Comparison of ENCODE assay signal across 10 cellular contexts in genomic region chr4:164768516-164768915, GRCh38. TPM values are rescaled to one million over a fixed set of nuclear protein-coding genes. Genes with fewer than 3 reads are reported as not detected.
A peak's percentile ranks its signal among the peaks of the same experiment; 100 is the strongest.
DNase-seq lines count a peak whose midpoint lies in the region; ATAC-seq, FAIRE-seq and TF ChIP-seq lines count a peak whose summit lies in the region.
"Had no signal": no experiment of that assay in that cellular context is flagged by ENCODE, and none has a peak within 500 bp of the region (broad histone marks: within the 10 kb centered on the region; RNA-seq: fewer than 3 reads in every experiment).

No MANE protein-coding gene starts in this region.

- no peaks in the 10 kb centered on the region for H4K20me1 ChIP-seq in neural progenitor cell (ENCODE audit: low read depth)

- peaks cover 6% of the 10 kb centered on the region for H3K4me1 ChIP-seq in adipocyte (ENCODE audit: control insufficient read depth, insufficient read depth, low read length)
- no peaks in the 10 kb centered on the region for H3K4me1 ChIP-seq in neural progenitor cell

- H3K27me3 ChIP-seq in adipocyte (replicated peaks; ENCODE audit: control insufficient read depth, insufficient read depth, low read length) (peaks cover 32% of the 10 kb centered on the region), neural progenitor cell (no peaks in the 10 kb centered on the region)

- no peaks in the 10 kb centered on the region for H3K9me3 Mint-ChIP-seq in neural progenitor cell

- H3K4me3 ChIP-seq in adipocyte (ENCODE audit: low read length), result no peak overlapping the region
- no peak overlapping the region for H3K4me3 ChIP-seq in neural progenitor cell

- no peak overlapping the region for H3K4me2 ChIP-seq in neural progenitor cell

- H3K9ac ChIP-seq in adipocyte (ENCODE audit: low read length) (no peak overlapping the region), neural progenitor cell (no peak overlapping the region)

- H3K9me3 ChIP-seq in adipocyte (ENCODE audit: control insufficient read depth, low read length), result no peaks in the 10 kb centered on the region
- no peaks in the 10 kb centered on the region for H3K9me3 ChIP-seq in neural progenitor cell (ENCODE audit: low read depth)

- ATAC-seq in HG03442 (IDR thresholded peaks at IDR 0.05; ENCODE audit: unreplicated experiment), result peak; percentile 60
- ATAC-seq in HG02623 (IDR thresholded peaks at IDR 0.05; ENCODE audit: unreplicated experiment), result no peak
- ATAC-seq: left cardiac atrium had no signal

- H3F3A ChIP-seq in neural progenitor cell (ENCODE audit: low read depth), result no peaks in the 10 kb centered on the region

- peak overlapping the region; percentile 8 for H2AFZ ChIP-seq in neural progenitor cell (replicated peaks)

- peaks cover 4% of the 10 kb centered on the region for H3K4me1 Mint-ChIP-seq in neural progenitor cell

- no peaks in the 10 kb centered on the region for H3K79me2 ChIP-seq in neural progenitor cell (ENCODE audit: low read depth)

- no peak for TF ChIP-seq POLR2A in GM12891 (IDR thresholded peaks at IDR 0.05; ENCODE audit: low read depth, low read length)

- no peak overlapping the region for H3K27ac ChIP-seq in neural progenitor cell

- FAIRE-seq in GM12891 (lab: Jason Lieb, UNC), result no peak

- DNase-seq in DMS79 treated with DMSO at 0.1 percent for 48 hours (lab: John Stamatoyannopoulos, UW) (peak; percentile 4), DMS79 (lab: John Stamatoyannopoulos, UW) (no peak), adipocyte (ENCODE audit: low read depth) (peak; percentile 50), neural progenitor cell (ENCODE audit: low spot score) (no peak), NCI-H510A (lab: John Stamatoyannopoulos, UW) (no peak), GM12891 (ENCODE audit: insufficient read length, low spot score) (no peak)
- DNase-seq: left cardiac atrium had no signal

- TF ChIP-seq CTCF in neural progenitor cell (IDR thresholded peaks at IDR 0.05), result peak; percentile 61

- H3K36me3 ChIP-seq in adipocyte (ENCODE audit: control insufficient read depth, insufficient read depth, low read length, severe bottlenecking), result no peaks in the 10 kb centered on the region
- H3K36me3 ChIP-seq in neural progenitor cell, result no peaks in the 10 kb centered on the region

- no peak overlapping the region for H3K4me3 Mint-ChIP-seq in neural progenitor cell

- H3K27ac Mint-ChIP-seq in neural progenitor cell, result no peak overlapping the region

- H3K36me3 Mint-ChIP-seq in neural progenitor cell, result no peaks in the 10 kb centered on the region

- no peaks in the 10 kb centered on the region for H3K27me3 Mint-ChIP-seq in neural progenitor cell (ENCODE audit: insufficient read depth, low read depth)

TF ChIP-seq in GM12891, 5 proteins besides CTCF, POLR2A, EP300 and RAD21:
- TF ChIP-seq PAX5 (IDR thresholded peaks at IDR 0.05; ENCODE audit: insufficient read depth, low read length, severe bottlenecking), result no peak
- no peak for TF ChIP-seq POLR2AphosphoS5 (IDR thresholded peaks at IDR 0.05; ENCODE audit: low read depth, low read length)
- TF ChIP-seq TAF1 (IDR thresholded peaks at IDR 0.05; ENCODE audit: low read depth, low read length), result no peak
- no peak for TF ChIP-seq POU2F2 (IDR thresholded peaks at IDR 0.05; ENCODE audit: low read depth, low read length)
- TF ChIP-seq SPI1 (IDR thresholded peaks at IDR 0.05; ENCODE audit: low read depth, low read length), result no peak

RNA-seq across cellular contexts. Expression of gene SMIM31, which starts 14.6 kb away (rescaled TPM):
- not detected in 2 replicates for total RNA-seq in neural progenitor cell (ENCODE audit: low replicate concordance)
- polyA plus RNA-seq in GM12891 (2012; ENCODE audit: low read depth, missing spikeins), result not detected
- total RNA-seq: left cardiac atrium, RPMI7951 had no signal

Comparison
In these comparisons a context has a peak if more than half of its experiments do, and no peak if none do; other contexts are left out.
1. DNase-seq: peak in DMS79 treated with DMSO at 0.1 percent for 48 hours (single experiment) and adipocyte (single experiment); none in DMS79 (single experiment), neural progenitor cell (single experiment), NCI-H510A (single experiment) and GM12891 (single experiment).